Comparison of ENCODE assay signal across 9 cellular contexts in genomic region chr6:136412410-136412809, GRCh38.
"Had no signal": no experiment of that assay in that cellular context is flagged by ENCODE, and none has a peak within 500 bp of the region (broad histone marks: within the 10 kb centered on the region; RNA-seq: fewer than 3 reads in every experiment).

No MANE protein-coding gene starts in this region.

- H3K9me3 Mint-ChIP-seq: HFFc6, IgD-negative memory B cell had no signal

- DNase-seq: GOT3, H7, HCEC 1CT, HFFc6, Kasumi-1, KG1 had no signal

- H3K4me3 Mint-ChIP-seq: HFFc6, IgD-negative memory B cell had no signal

- H3K36me3 Mint-ChIP-seq: IgD-negative memory B cell had no signal

- ATAC-seq: HepG2 had no signal

- H3K27ac Mint-ChIP-seq: HFFc6, IgD-negative memory B cell had no signal

- H3K27ac ChIP-seq: HL-60 had no signal
